ENCODE assay signal across 26 cellular contexts in the genomic region with DNA sequence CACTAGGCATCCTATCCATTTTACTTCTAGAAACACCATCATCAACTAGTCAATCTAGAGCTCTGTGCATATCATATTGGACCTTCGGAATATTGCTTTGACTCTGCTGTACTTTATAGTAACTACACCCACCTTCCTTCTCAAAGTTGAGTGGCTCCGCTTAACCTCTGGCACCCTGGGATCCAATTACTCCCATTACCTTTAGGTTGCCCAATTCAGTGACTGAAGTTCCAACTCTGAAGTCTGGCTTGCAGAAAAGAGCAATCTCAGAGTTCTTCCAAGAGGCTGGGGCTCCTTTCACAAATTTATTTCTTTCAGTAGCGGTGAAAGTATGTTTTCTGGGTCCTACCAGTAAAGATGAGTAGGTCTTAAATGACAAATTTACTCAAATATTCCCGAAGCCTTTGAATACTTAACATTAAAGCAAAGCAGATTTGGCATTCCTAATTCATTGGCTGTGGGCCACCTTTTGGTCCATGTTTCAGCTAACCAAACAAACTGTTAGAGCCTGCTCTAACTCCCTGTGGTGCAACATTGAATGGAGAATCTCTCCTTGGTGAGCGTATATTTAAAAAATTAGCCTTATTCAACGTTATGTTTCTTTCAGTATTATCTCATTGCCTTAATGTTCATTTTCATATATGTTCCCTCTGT.
DNase-seq lines count a peak whose midpoint lies in the region; ATAC-seq and TF ChIP-seq lines count a peak whose summit lies in the region.
"Had no signal": no experiment of that assay in that cellular context is flagged by ENCODE, and none has a peak within 500 bp of the region (broad histone marks: within the 10 kb centered on the region; RNA-seq: fewer than 3 reads in every experiment).

No MANE protein-coding gene starts in this region.

- H3K9me3 Mint-ChIP-seq in Calu3 (ENCODE audit: low read depth, unreplicated experiment) (no peaks in the 10 kb centered on the region), mesothelial cell of epicardium (peaks cover 2% of the 10 kb centered on the region)

- H3K36me3 Mint-ChIP-seq in Calu3 (ENCODE audit: insufficient read depth, unreplicated experiment) = no peaks in the 10 kb centered on the region
- H3K36me3 Mint-ChIP-seq in mesothelial cell of epicardium = peaks cover 7% of the 10 kb centered on the region
- H3K36me3 Mint-ChIP-seq: activated naive CD8-positive, alpha-beta T cell; natural killer cell; stimulated activated effector memory CD8-positive, alpha-beta T cell treated with anti-CD3 and anti-CD28 coated beads, Interleukin-12 subunit alpha, Interleukin-12 subunit beta, amount 100 ng/mL, for 72 hours; T-cell had no signal

- TF ChIP-seq CTCF in Calu3 (IDR thresholded peaks at IDR 0.05; ENCODE audit: unreplicated experiment) (no peak), mesothelial cell of epicardium (IDR thresholded peaks at IDR 0.05; ENCODE audit: unreplicated experiment) (no peak)

- CTCF ChIA-PET in Calu3 (lab: Charles Lee) = no interaction called here

- H3K4me3 Mint-ChIP-seq in Calu3 (ENCODE audit: low read depth, unreplicated experiment) = no peak overlapping the region
- H3K4me3 Mint-ChIP-seq in mesothelial cell of epicardium = no peak overlapping the region
- H3K4me3 Mint-ChIP-seq: activated naive CD8-positive, alpha-beta T cell; natural killer cell; stimulated activated effector memory CD8-positive, alpha-beta T cell treated with anti-CD3 and anti-CD28 coated beads, Interleukin-12 subunit alpha, Interleukin-12 subunit beta, amount 100 ng/mL, for 72 hours; T-cell had no signal

- peak; percentile 1 for DNase-seq in Calu3
- peak; percentile 52 for DNase-seq in M059J (ENCODE audit: low read depth)
- DNase-seq in astrocyte of the hippocampus (ENCODE audit: low read depth, low spot score) = peak; percentile 53
- DNase-seq in mesothelial cell of epicardium (ENCODE audit: low spot score in 2 of 2, unreplicated experiment in 2 of 2) = no peak
- no peak for DNase-seq in HPDE6-E6E7 (ENCODE audit: extremely low spot score)
- DNase-seq in ecto neural progenitor cell (ENCODE audit: low spot score) = no peak
- DNase-seq in DMS153 treated with DMSO at 0.1 percent for 48 hours (lab: John Stamatoyannopoulos, UW; ENCODE audit: unreplicated experiment) = no peak
- DNase-seq in Right ventricle myocardium inferior (ENCODE audit: missing footprints) = no peak
- DNase-seq: activated CD4-positive, alpha-beta T cell treated with anti-CD3 and anti-CD28 coated beads for 48 hours; activated CD8-positive, alpha-beta memory T cell treated with anti-CD3 and anti-CD28 coated beads for 24 hours; activated T-cell treated with anti-CD3 and anti-CD28 coated beads for 4 hours; anterior cingulate cortex; cerebellar nuclear complex; DMS79 treated with DMSO at 0.1 percent for 48 hours; dorsolateral prefrontal cortex; lower lobe of right lung; mucosa of descending colon; natural killer cell; NCI-H1436 treated with DMSO at 0.1 percent for 48 hours; NCI-H345; NCI-H774; substantia nigra; T-cell; upper lobe of right lung had no signal

- intact Hi-C loops in Calu3 (cut with micrococcal nuclease; ENCODE audit: unreplicated experiment) (no loop called here), Right ventricle myocardium inferior (cut with DNase I) (no loop called here)

- peak overlapping the region; percentile 50 for H3K27ac Mint-ChIP-seq in Calu3 (ENCODE audit: unreplicated experiment)
- peak overlapping the region; percentile 55 for H3K27ac Mint-ChIP-seq in mesothelial cell of epicardium
- H3K27ac Mint-ChIP-seq: activated naive CD8-positive, alpha-beta T cell; natural killer cell; stimulated activated effector memory CD8-positive, alpha-beta T cell treated with anti-CD3 and anti-CD28 coated beads, Interleukin-12 subunit alpha, Interleukin-12 subunit beta, amount 100 ng/mL, for 72 hours; T-cell had no signal

- peaks cover 9% of the 10 kb centered on the region for H3K4me1 Mint-ChIP-seq in Calu3 (ENCODE audit: low read depth, unreplicated experiment)
- H3K4me1 Mint-ChIP-seq in mesothelial cell of epicardium = peaks cover 30% of the 10 kb centered on the region
- H3K4me1 Mint-ChIP-seq: natural killer cell; stimulated activated effector memory CD8-positive, alpha-beta T cell treated with anti-CD3 and anti-CD28 coated beads, Interleukin-12 subunit alpha, Interleukin-12 subunit beta, amount 100 ng/mL, for 72 hours; T-cell had no signal

- no TSS peak for BruUV-seq in Calu3 (replicated peaks; lab: Mats Ljungman, UMichigan)

- no peak for ATAC-seq in Right ventricle myocardium inferior
- ATAC-seq: lower lobe of right lung; mucosa of descending colon; natural killer cell; stimulated activated effector memory CD8-positive, alpha-beta T cell treated with anti-CD3 and anti-CD28 coated beads, Interleukin-12 subunit alpha, Interleukin-12 subunit beta, amount 100 ng/mL, for 72 hours; T-cell; upper lobe of right lung had no signal

- H3K27me3 Mint-ChIP-seq in Calu3 (ENCODE audit: unreplicated experiment) (no peaks in the 10 kb centered on the region), mesothelial cell of epicardium (ENCODE audit: low read depth) (no peaks in the 10 kb centered on the region)
- H3K27me3 Mint-ChIP-seq: activated naive CD8-positive, alpha-beta T cell; T-cell had no signal

Comparison
In these comparisons a context has a peak if more than half of its experiments do, and no peak if none do; other contexts are left out.
1. DNase-seq: peak in Calu3 (single experiment), M059J (single experiment) and astrocyte of the hippocampus (single experiment); none in mesothelial cell of epicardium (0 of 2), HPDE6-E6E7 (single experiment), ecto neural progenitor cell (single experiment), DMS153 treated with DMSO at 0.1 percent for 48 hours (single experiment) and Right ventricle myocardium inferior (single experiment).